In the genomic region with DNA sequence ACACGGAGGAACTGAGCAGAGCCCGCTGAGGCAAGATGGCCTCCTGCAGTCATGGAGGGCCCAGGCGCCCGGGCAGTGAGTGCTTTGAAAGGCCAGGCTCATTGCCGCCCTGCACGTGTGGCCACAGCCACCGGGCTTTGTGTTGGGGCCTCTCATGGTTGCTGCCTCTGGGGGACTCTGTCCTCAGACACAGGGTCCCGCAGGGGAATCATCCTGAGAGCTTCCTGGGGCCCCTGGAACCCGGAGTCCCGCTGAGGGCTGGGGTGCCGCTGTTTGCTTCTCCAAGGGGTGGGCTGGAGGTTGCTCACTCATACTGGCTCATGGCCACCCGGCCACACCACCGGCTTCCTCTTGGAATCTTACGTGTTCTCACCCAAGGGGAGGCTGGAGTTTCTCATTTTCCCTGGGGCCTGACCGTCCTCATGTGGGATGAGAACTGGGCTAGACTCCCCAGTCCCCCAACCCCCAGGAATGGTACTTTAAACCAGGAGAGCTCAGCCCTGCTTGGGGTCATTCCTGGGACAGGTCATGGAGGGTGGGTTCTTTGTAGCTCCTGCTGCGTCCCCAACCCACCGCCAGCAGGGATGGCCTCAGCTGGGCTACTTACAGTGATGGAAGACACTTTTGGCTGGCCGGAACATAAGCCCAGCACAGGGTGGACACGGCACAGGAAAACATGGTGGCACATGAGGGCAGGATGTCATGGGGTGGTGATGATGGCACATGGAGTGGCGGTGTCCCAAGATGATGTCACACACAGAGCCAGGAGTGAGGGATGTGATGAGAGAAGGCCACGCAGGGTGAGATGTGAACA, we compare ENCODE assay signal across 28 cellular contexts. TPM values are rescaled to one million over a fixed set of nuclear protein-coding genes. Genes with fewer than 3 reads are reported as not detected.
A peak's percentile ranks its signal among the peaks of the same experiment; 100 is the strongest.
DNase-seq lines count a peak whose midpoint lies in the region; ATAC-seq and TF ChIP-seq lines count a peak whose summit lies in the region.
"Had no signal": no experiment of that assay in that cellular context is flagged by ENCODE, and none has a peak within 500 bp of the region (broad histone marks: within the 10 kb centered on the region; RNA-seq: fewer than 3 reads in every experiment).

No MANE protein-coding gene starts in this region.

- CTCF ChIA-PET in activated B cell treated with CpG ODN at 0.5 μM for 24 hours (lab: Charles Lee): interaction anchor here (0.8 to 10.4 kb wide), 4 partner anchors 8 to 146 kb away, joined by 3 to 205 read pairs (median 4); no protein-coding TSS in a partner anchor

- no peaks in the 10 kb centered on the region for H3K9me2 ChIP-seq in hepatocyte (replicated peaks; ENCODE audit: insufficient read depth)

- H3K27me3 ChIP-seq in suprapubic skin: no peaks in the 10 kb centered on the region
- H3K27me3 ChIP-seq in hepatocyte: no peaks in the 10 kb centered on the region
- H3K27me3 ChIP-seq: ascending aorta had no signal

- peaks cover 25% of the 10 kb centered on the region for H3K4me1 Mint-ChIP-seq in activated B cell treated with CpG ODN at 0.5 μM for 24 hours

- H3K9me3 ChIP-seq in suprapubic skin: no peaks in the 10 kb centered on the region
- no peaks in the 10 kb centered on the region for H3K9me3 ChIP-seq in hepatocyte (ENCODE audit: low read depth)
- H3K9me3 ChIP-seq: ascending aorta had no signal

- TF ChIP-seq POLR2A in suprapubic skin (IDR thresholded peaks at IDR 0.05): no peak

- TF ChIP-seq CTCF in activated B cell treated with CpG ODN at 0.5 μM for 24 hours (IDR thresholded peaks at IDR 0.05): no peak
- no peak for TF ChIP-seq CTCF in suprapubic skin (IDR thresholded peaks at IDR 0.05)
- TF ChIP-seq CTCF in hepatocyte (IDR thresholded peaks at IDR 0.05; ENCODE audit: poor library complexity): no peak

- H3K4me2 ChIP-seq in hepatocyte: no peak overlapping the region
- H3K4me2 ChIP-seq: neural progenitor cell had no signal

- POLR2A ChIA-PET in activated B cell treated with CpG ODN at 0.5 μM for 24 hours (lab: Charles Lee): interaction anchor here (0.6 to 1.0 kb wide), 4 partner anchors 119 to 210 kb away, joined by 3 to 6 read pairs (median 5); partner anchors contain the start of gene CACNA2D4

- DNase-seq in activated effector memory CD4-positive, alpha-beta T cell treated with anti-CD3 and anti-CD28 coated beads, Interleukin-2, amount 50 U/mL, for 16 hours: peak; percentile 62
- no peak for DNase-seq in activated effector memory CD4-positive, alpha-beta T cell treated with Interleukin-2 at 50 U/mL for 16 hours
- DNase-seq in activated B cell treated with CpG ODN at 0.5 μM for 24 hours (no peak), islet precursor cell (peak; percentile 56), suprapubic skin (ENCODE audit: low spot score in 2 of 2) (peak; percentile 59 to 71), NCI-H345 treated with DMSO at 0.1 percent for 48 hours (lab: John Stamatoyannopoulos, UW; ENCODE audit: unreplicated experiment) (no peak), hepatocyte (ENCODE audit: low spot score) (no peak), SHP77 (lab: John Stamatoyannopoulos, UW) (no peak)
- DNase-seq: ACHN; activated CD8-positive, alpha-beta T cell treated with anti-CD3 and anti-CD28 coated beads, Interleukin-2, amount 10 ng/mL, durations not matched to agents 7 days and 5 days; activated gamma-delta T cell; DMS79; GM23248; hypothalamus; NCI-H1694; NCI-H446 treated with DMSO at 0.1 percent for 48 hours; NK-92 treated with Interleukin-12 subunit alpha and Interleukin-12 subunit beta, amount 100 ng/mL, for 24 hours; stimulated activated naive B cell treated with anti-CD40 and anti-IgM and Interleukin-4, amounts not matched to agents 10 μg/mL and 1 μg/mL and 100 μg/mL, for 72 hours; SW 1271; trophoblast cell had no signal

- H3K9me3 Mint-ChIP-seq in activated B cell treated with CpG ODN at 0.5 μM for 24 hours: no peaks in the 10 kb centered on the region
- H3K9me3 Mint-ChIP-seq: CD8-positive, alpha-beta T cell; neural progenitor cell had no signal

- no peaks in the 10 kb centered on the region for H3K36me3 ChIP-seq in suprapubic skin
- H3K36me3 ChIP-seq in hepatocyte (replicated peaks; ENCODE audit: insufficient read depth, low read depth): no peaks in the 10 kb centered on the region
- H3K36me3 ChIP-seq: ascending aorta, neural progenitor cell had no signal

- no peak for ATAC-seq in activated B cell treated with CpG ODN at 0.5 μM for 24 hours (ENCODE audit: low read depth)
- ATAC-seq: activated CD8-positive, alpha-beta T cell treated with anti-CD3 and anti-CD28 coated beads, Interleukin-2, amount 10 ng/mL, durations not matched to agents 7 days and 5 days; CD8-positive, alpha-beta T cell; stimulated activated naive B cell treated with anti-CD40 and anti-IgM and Interleukin-4, amounts not matched to agents 10 μg/mL and 1 μg/mL and 100 μg/mL, for 72 hours had no signal

- no peak overlapping the region for H3K4me3 Mint-ChIP-seq in activated B cell treated with CpG ODN at 0.5 μM for 24 hours
- H3K4me3 Mint-ChIP-seq: activated CD8-positive, alpha-beta T cell treated with anti-CD3 and anti-CD28 coated beads, Interleukin-2, amount 10 ng/mL, durations not matched to agents 7 days and 5 days; CD8-positive, alpha-beta T cell; neural progenitor cell; stimulated activated naive B cell treated with anti-CD40 and anti-IgM and Interleukin-4, amounts not matched to agents 10 μg/mL and 1 μg/mL and 100 μg/mL, for 72 hours had no signal

- no peaks in the 10 kb centered on the region for H3K27me3 Mint-ChIP-seq in activated B cell treated with CpG ODN at 0.5 μM for 24 hours
- H3K27me3 Mint-ChIP-seq: stimulated activated naive B cell treated with anti-CD40 and anti-IgM and Interleukin-4, amounts not matched to agents 10 μg/mL and 1 μg/mL and 100 μg/mL, for 72 hours had no signal

- no peak overlapping the region for H2AFZ ChIP-seq in hepatocyte
- H2AFZ ChIP-seq: GM23248, neural progenitor cell had no signal

- peak overlapping the region; percentile 54 for H3K27ac Mint-ChIP-seq in activated B cell treated with CpG ODN at 0.5 μM for 24 hours
- H3K27ac Mint-ChIP-seq: activated CD8-positive, alpha-beta T cell treated with anti-CD3 and anti-CD28 coated beads, Interleukin-2, amount 10 ng/mL, durations not matched to agents 7 days and 5 days; CD8-positive, alpha-beta T cell; neural progenitor cell; stimulated activated naive B cell treated with anti-CD40 and anti-IgM and Interleukin-4, amounts not matched to agents 10 μg/mL and 1 μg/mL and 100 μg/mL, for 72 hours had no signal

- WGBS in suprapubic skin: 91% methylated on average over 21 of the region's 21 CpGs
- WGBS in hepatocyte (ENCODE audit: low lambda C conversion rate, missing lambda C conversion rate): 91% methylated on average over 21 of the region's 21 CpGs

- intact Hi-C loops in activated B cell treated with CpG ODN at 0.5 μM for 24 hours (cut with micrococcal nuclease): loop anchor here (5.0 kb wide), 1 partner anchor 983 kb away; no protein-coding TSS in a partner anchor

- no peaks in the 10 kb centered on the region for H3K79me2 ChIP-seq in hepatocyte

- peaks cover 19% of the 10 kb centered on the region for H3K4me1 ChIP-seq in suprapubic skin
- peaks cover 4% of the 10 kb centered on the region for H3K4me1 ChIP-seq in hepatocyte (ENCODE audit: insufficient read depth)

- H3K27ac ChIP-seq in suprapubic skin (no peak overlapping the region), hepatocyte (no peak overlapping the region)
- H3K27ac ChIP-seq: ascending aorta, GM23248, neural progenitor cell had no signal

- no peaks in the 10 kb centered on the region for H4K20me1 ChIP-seq in hepatocyte (ENCODE audit: insufficient read depth, poor library complexity, severe bottlenecking)

- H3K4me3 ChIP-seq in suprapubic skin (no peak overlapping the region), hepatocyte (no peak overlapping the region)
- H3K4me3 ChIP-seq: ascending aorta, GM23248, neural progenitor cell had no signal

- no peak for TF ChIP-seq EP300 in suprapubic skin (IDR thresholded peaks at IDR 0.05)

- H3K36me3 Mint-ChIP-seq in activated B cell treated with CpG ODN at 0.5 μM for 24 hours (ENCODE audit: low read depth): no peaks in the 10 kb centered on the region
- H3K36me3 Mint-ChIP-seq: neural progenitor cell; stimulated activated naive B cell treated with anti-CD40 and anti-IgM and Interleukin-4, amounts not matched to agents 10 μg/mL and 1 μg/mL and 100 μg/mL, for 72 hours had no signal

RNA-seq across cellular contexts. Expression of gene LRTM2, which starts 21.1 kb away (rescaled TPM):
- not detected in 2 replicates for total RNA-seq in activated B cell treated with CpG ODN at 0.5 μM for 24 hours
- under 1 TPM in 1 of 4 donors, not detected in 3; 0.26 TPM for total RNA-seq in suprapubic skin
- not detected in 2 replicates for total RNA-seq in hepatocyte
- polyA plus RNA-seq in hepatocyte: not detected in 2 replicates
- total RNA-seq: activated CD8-positive, alpha-beta T cell treated with anti-CD3 and anti-CD28 coated beads, Interleukin-2, amount 10 ng/mL, durations not matched to agents 7 days and 5 days; ascending aorta; CD8-positive, alpha-beta T cell; endothelial cell of umbilical vein; fibroblast of villous mesenchyme; GM23248; kidney epithelial cell; renal cortical epithelial cell; RPMI7951 had no signal
- polyA plus RNA-seq: endothelial cell of umbilical vein, GM23248 had no signal

Comparison
In these comparisons a context has a peak if more than half of its experiments do, and no peak if none do; other contexts are left out.
1. DNase-seq: peak in activated effector memory CD4-positive, alpha-beta T cell treated with anti-CD3 and anti-CD28 coated beads, Interleukin-2, amount 50 U/mL, for 16 hours (single experiment), islet precursor cell (single experiment) and suprapubic skin (2 of 2); none in activated effector memory CD4-positive, alpha-beta T cell treated with Interleukin-2 at 50 U/mL for 16 hours (single experiment), activated B cell treated with CpG ODN at 0.5 μM for 24 hours (single experiment), NCI-H345 treated with DMSO at 0.1 percent for 48 hours (single experiment), hepatocyte (single experiment) and SHP77 (0 of 2).